In genomic region chr2:233124449-233125080, GRCh38 we compare ENCODE assay signal across 10 cellular contexts.
DNase-seq lines count a peak whose midpoint lies in the region; ATAC-seq and TF ChIP-seq lines count a peak whose summit lies in the region.
"Had no signal": no experiment of that assay in that cellular context is flagged by ENCODE, and none has a peak within 500 bp of the region (broad histone marks: within the 10 kb centered on the region; RNA-seq: fewer than 3 reads in every experiment).

No MANE protein-coding gene starts in this region.

- H3K4me3 Mint-ChIP-seq in memory B cell, result peak overlapping the region; percentile 65
- H3K4me3 Mint-ChIP-seq in activated T-cell treated with anti-CD3 and anti-CD28 coated beads, Interleukin-2, amount 50 U/mL, for 72 hours, result no peak overlapping the region
- no peak overlapping the region for H3K4me3 Mint-ChIP-seq in activated T-helper 17 cell treated with anti-CD3 and anti-CD28 coated beads, Interleukin-2, amount 50 U/mL, for 72 hours

- no peaks in the 10 kb centered on the region for H3K27me3 Mint-ChIP-seq in memory B cell
- H3K27me3 Mint-ChIP-seq in activated T-cell treated with anti-CD3 and anti-CD28 coated beads, Interleukin-2, amount 50 U/mL, for 72 hours (ENCODE audit: low read depth), result no peaks in the 10 kb centered on the region
- H3K27me3 Mint-ChIP-seq in activated T-helper 17 cell treated with anti-CD3 and anti-CD28 coated beads, Interleukin-2, amount 50 U/mL, for 72 hours, result no peaks in the 10 kb centered on the region

- no peaks in the 10 kb centered on the region for H3K4me1 ChIP-seq in GM23248 (ENCODE audit: insufficient read depth)

- H3K36me3 Mint-ChIP-seq in memory B cell, result peaks cover 32% of the 10 kb centered on the region
- H3K36me3 Mint-ChIP-seq in activated T-cell treated with anti-CD3 and anti-CD28 coated beads, Interleukin-2, amount 50 U/mL, for 72 hours (ENCODE audit: insufficient read depth in 2 of 2), result peaks cover 10 to 21% of the 10 kb centered on the region in 2 donors
- H3K36me3 Mint-ChIP-seq in activated T-helper 17 cell treated with anti-CD3 and anti-CD28 coated beads, Interleukin-2, amount 50 U/mL, for 72 hours (ENCODE audit: low read depth), result peaks cover 72% of the 10 kb centered on the region

- H3K27ac Mint-ChIP-seq in memory B cell, result peak overlapping the region; percentile 93
- no peak overlapping the region for H3K27ac Mint-ChIP-seq in activated T-cell treated with anti-CD3 and anti-CD28 coated beads, Interleukin-2, amount 50 U/mL, for 72 hours
- no peak overlapping the region for H3K27ac Mint-ChIP-seq in activated T-helper 17 cell treated with anti-CD3 and anti-CD28 coated beads, Interleukin-2, amount 50 U/mL, for 72 hours

- H3F3A ChIP-seq in GM23248 (ENCODE audit: insufficient read depth), result no peaks in the 10 kb centered on the region

- peak; percentile 76 to 84 for DNase-seq in memory B cell (ENCODE audit: low spot score in 2 of 2)
- no peak for DNase-seq in NCI-H2029 treated with DMSO at 0.1 percent for 48 hours (lab: John Stamatoyannopoulos, UW)
- no peak for DNase-seq in activated T-cell treated with anti-CD3 and anti-CD28 coated beads, Interleukin-2, amount 50 U/mL, for 72 hours
- DNase-seq in GM23248, result no peak
- DNase-seq: activated CD8-positive, alpha-beta memory T cell treated with anti-CD3 and anti-CD28 coated beads, Interleukin-2, amount 50 U/mL, for 48 hours; NCI-H524 treated with DMSO at 0.1 percent for 48 hours had no signal

- no peaks in the 10 kb centered on the region for H4K20me1 ChIP-seq in GM23248 (ENCODE audit: insufficient read depth)

- H3K9ac ChIP-seq in GM23248, result no peak overlapping the region

- no peaks in the 10 kb centered on the region for H3K9me3 Mint-ChIP-seq in memory B cell
- no peaks in the 10 kb centered on the region for H3K9me3 Mint-ChIP-seq in activated T-cell treated with anti-CD3 and anti-CD28 coated beads, Interleukin-2, amount 50 U/mL, for 72 hours
- H3K9me3 Mint-ChIP-seq in activated T-helper 17 cell treated with anti-CD3 and anti-CD28 coated beads, Interleukin-2, amount 50 U/mL, for 72 hours, result no peaks in the 10 kb centered on the region

- H3K27me3 ChIP-seq in GM23248 (replicated peaks; ENCODE audit: insufficient read depth), result peaks cover 8% of the 10 kb centered on the region

- H3K79me2 ChIP-seq in GM23248 (ENCODE audit: insufficient read depth), result no peaks in the 10 kb centered on the region

- no peak overlapping the region for H3K4me3 ChIP-seq in GM23248

- no peaks in the 10 kb centered on the region for H3K9me2 ChIP-seq in GM23248 (ENCODE audit: insufficient read depth)

- no peaks in the 10 kb centered on the region for H3K9me3 ChIP-seq in GM23248 (ENCODE audit: low read depth)

- no peak overlapping the region for H3K27ac ChIP-seq in GM23248

- H3K36me3 ChIP-seq in GM23248 (ENCODE audit: low read depth), result no peaks in the 10 kb centered on the region

- in situ Hi-C loops in GM23248 (cut with MboI), result no loop called here

- peaks cover 31% of the 10 kb centered on the region for H3K4me1 Mint-ChIP-seq in memory B cell
- peaks cover 5% of the 10 kb centered on the region for H3K4me1 Mint-ChIP-seq in activated T-cell treated with anti-CD3 and anti-CD28 coated beads, Interleukin-2, amount 50 U/mL, for 72 hours (ENCODE audit: low read depth)
- no peaks in the 10 kb centered on the region for H3K4me1 Mint-ChIP-seq in activated T-helper 17 cell treated with anti-CD3 and anti-CD28 coated beads, Interleukin-2, amount 50 U/mL, for 72 hours

- ATAC-seq in GM18505 (IDR thresholded peaks at IDR 0.05; ENCODE audit: unreplicated experiment), result peak; percentile 83
- ATAC-seq in GM21447 (IDR thresholded peaks at IDR 0.05; ENCODE audit: unreplicated experiment), result peak; percentile 90
- peak; percentile 91 for ATAC-seq in HG03378 (IDR thresholded peaks at IDR 0.05; ENCODE audit: unreplicated experiment)
- peak; percentile 96 for ATAC-seq in memory B cell (ENCODE audit: low read depth)
- no peak for ATAC-seq in activated T-cell treated with anti-CD3 and anti-CD28 coated beads, Interleukin-2, amount 50 U/mL, for 72 hours (replicated peaks in 1 of 2)
- no peak for ATAC-seq in activated T-helper 17 cell treated with anti-CD3 and anti-CD28 coated beads, Interleukin-2, amount 50 U/mL, for 72 hours (replicated peaks)

- WGBS in GM23248 (ENCODE audit: low coverage in 1 of 2, low lambda C conversion rate in 2 of 2, missing lambda C conversion rate in 2 of 2), 2 experiments, result 72 to 78% methylated on average over 19 of the region's 19 CpGs

- H3K4me2 ChIP-seq in GM23248 (ENCODE audit: unreplicated experiment), result no peak overlapping the region

- TF ChIP-seq POLR2A in GM18505 (IDR thresholded peaks at IDR 0.05; ENCODE audit: borderline replicate concordance, extremely low read depth, insufficient read depth, insufficient read length), result peak; percentile 41

- no peak overlapping the region for H2AFZ ChIP-seq in GM23248

Comparison
In these comparisons a context has a peak if more than half of its experiments do, and no peak if none do; other contexts are left out.
1. ATAC-seq: peak in GM18505 (single experiment), GM21447 (single experiment), HG03378 (single experiment) and memory B cell (single experiment); none in activated T-cell treated with anti-CD3 and anti-CD28 coated beads, Interleukin-2, amount 50 U/mL, for 72 hours (0 of 2) and activated T-helper 17 cell treated with anti-CD3 and anti-CD28 coated beads, Interleukin-2, amount 50 U/mL, for 72 hours (single experiment).
2. DNase-seq: peak in memory B cell (2 of 2); none in NCI-H2029 treated with DMSO at 0.1 percent for 48 hours (single experiment), activated T-cell treated with anti-CD3 and anti-CD28 coated beads, Interleukin-2, amount 50 U/mL, for 72 hours (0 of 2) and GM23248 (single experiment).